In genomic region chr1:11793819-11794218, GRCh38 we compare ENCODE assay signal across 1 cellular context.
TF ChIP-seq lines count a peak whose summit lies in the region.

No MANE protein-coding gene starts in this region.

TF ChIP-seq in IMR-90, 13 proteins besides CTCF, POLR2A, EP300 and RAD21 (continued from another document):
- TF ChIP-seq, protein P1, sequence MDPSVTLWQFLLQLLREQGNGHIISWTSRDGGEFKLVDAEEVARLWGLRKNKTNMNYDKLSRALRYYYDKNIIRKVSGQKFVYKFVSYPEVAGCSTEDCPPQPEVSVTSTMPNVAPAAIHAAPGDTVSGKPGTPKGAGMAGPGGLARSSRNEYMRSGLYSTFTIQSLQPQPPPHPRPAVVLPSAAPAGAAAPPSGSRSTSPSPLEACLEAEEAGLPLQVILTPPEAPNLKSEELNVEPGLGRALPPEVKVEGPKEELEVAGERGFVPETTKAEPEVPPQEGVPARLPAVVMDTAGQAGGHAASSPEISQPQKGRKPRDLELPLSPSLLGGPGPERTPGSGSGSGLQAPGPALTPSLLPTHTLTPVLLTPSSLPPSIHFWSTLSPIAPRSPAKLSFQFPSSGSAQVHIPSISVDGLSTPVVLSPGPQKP (IDR thresholded peaks at IDR 0.05; ENCODE audit: borderline replicate concordance, low read depth, low read length), result no peak
- no peak for TF ChIP-seq FOS (IDR thresholded peaks at IDR 0.05; ENCODE audit: low read depth, low read length)
- TF ChIP-seq NFE2L2 (IDR thresholded peaks at IDR 0.05; ENCODE audit: low read depth, low read length), result no peak
- TF ChIP-seq RCOR1 (IDR thresholded peaks at IDR 0.05; ENCODE audit: insufficient replicate concordance, low read length), result no peak
- TF ChIP-seq USF2 (IDR thresholded peaks at IDR 0.05; ENCODE audit: low read depth, low read length), result no peak
- no peak for TF ChIP-seq MAFK (IDR thresholded peaks at IDR 0.05; ENCODE audit: low read depth, low read length)
- no peak for TF ChIP-seq MAZ (IDR thresholded peaks at IDR 0.05; ENCODE audit: borderline replicate concordance, low read depth, low read length)
- TF ChIP-seq CEBPB (IDR thresholded peaks at IDR 0.05; ENCODE audit: low read depth, low read length), result no peak
